In genomic region chr11:59142530-59143507, GRCh38 we compare ENCODE assay signal across 1 cellular context.
TF ChIP-seq lines count a peak whose summit lies in the region.

Gene FAM111A, plus strand, starts transcription at chr11:59142856. Its CDS starts 6,017 bp downstream, at chr11:59148873.

TF ChIP-seq in HEK293, 187 proteins besides CTCF, POLR2A, EP300 and RAD21 (continued from another document and continues in another):
- no peak for TF ChIP-seq MEIS1 (CRISPR knock-in tag; IDR thresholded peaks at IDR 0.05; ENCODE audit: borderline replicate concordance)
- TF ChIP-seq ZFP3 (tag by site-specific recombination; IDR thresholded peaks at IDR 0.05; ENCODE audit: low read depth): no peak
- no peak for TF ChIP-seq SETDB1 (IDR thresholded peaks at IDR 0.05; ENCODE audit: insufficient read length, low read length)
- no peak for TF ChIP-seq ZNF140 (tag by site-specific recombination; IDR thresholded peaks at IDR 0.05)
- TF ChIP-seq INSM2 (tag by site-specific recombination; IDR thresholded peaks at IDR 0.05): peak; percentile 78
- no peak for TF ChIP-seq ZNF148 (tag by site-specific recombination; IDR thresholded peaks at IDR 0.05; ENCODE audit: borderline replicate concordance)
- 0 out of 2 replicates have a peak, but pooled peaks have one; percentile 53 for TF ChIP-seq ZNF501 (tag by site-specific recombination; IDR thresholded peaks at IDR 0.05)
- no peak for TF ChIP-seq ZSCAN16 (tag by site-specific recombination; IDR thresholded peaks at IDR 0.05)
- TF ChIP-seq ZNF830 (tag by site-specific recombination; IDR thresholded peaks at IDR 0.05; ENCODE audit: low read depth): no peak
- peak; percentile 87 for TF ChIP-seq ZNF350 (tag by site-specific recombination; IDR thresholded peaks at IDR 0.05)
- no peak for TF ChIP-seq ZNF530 (tag by site-specific recombination; IDR thresholded peaks at IDR 0.05; ENCODE audit: low read depth)
- TF ChIP-seq ZNF335 (tag by site-specific recombination; conservative IDR thresholded peaks at IDR 0.05): peak; percentile 89
- TF ChIP-seq ZNF791 (tag by site-specific recombination; IDR thresholded peaks at IDR 0.05): no peak
- 0 out of 2 replicates have a peak, but pooled peaks have one; percentile 51 for TF ChIP-seq KLF10 (tag by site-specific recombination; IDR thresholded peaks at IDR 0.05)
- TF ChIP-seq ZNF488 (tag by site-specific recombination; IDR thresholded peaks at IDR 0.05): no peak
- TF ChIP-seq ZNF121 (tag by site-specific recombination; IDR thresholded peaks at IDR 0.05): no peak
- no peak for TF ChIP-seq ZNF843 (tag by site-specific recombination; IDR thresholded peaks at IDR 0.05)
- no peak for TF ChIP-seq SALL2 (tag by site-specific recombination; IDR thresholded peaks at IDR 0.05; ENCODE audit: borderline replicate concordance)
- TF ChIP-seq ZNF24 (tag by site-specific recombination; IDR thresholded peaks at IDR 0.05): no peak
- TF ChIP-seq ZBTB11 (tag by site-specific recombination; conservative IDR thresholded peaks at IDR 0.05; ENCODE audit: low read depth): peak; percentile 73
- 0 out of 2 replicates have a peak, but pooled peaks have one; percentile 22 for TF ChIP-seq REST (tag by site-specific recombination; IDR thresholded peaks at IDR 0.05)
- no peak for TF ChIP-seq PRDM4 (tag by site-specific recombination; IDR thresholded peaks at IDR 0.05)
- TF ChIP-seq ZSCAN23 (tag by site-specific recombination; IDR thresholded peaks at IDR 0.05): no peak
- TF ChIP-seq ZNF146 (tag by site-specific recombination; IDR thresholded peaks at IDR 0.05): no peak
- no peak for TF ChIP-seq ZNF324 (tag by site-specific recombination; IDR thresholded peaks at IDR 0.05)
- TF ChIP-seq ZNF362 (tag by site-specific recombination; IDR thresholded peaks at IDR 0.05): peak; percentile 80; the same call in 1 of the 2 replicates
- peak; percentile 80 for TF ChIP-seq ZNF677 (tag by site-specific recombination; IDR thresholded peaks at IDR 0.05)
- TF ChIP-seq ZNF184 (tag by site-specific recombination; IDR thresholded peaks at IDR 0.05): no peak
- TF ChIP-seq ZNF707 (tag by site-specific recombination; IDR thresholded peaks at IDR 0.05): no peak
- TF ChIP-seq ZFP37 (tag by site-specific recombination; IDR thresholded peaks at IDR 0.05): 0 out of 2 replicates have a peak, but pooled peaks have one; percentile 45
- no peak for TF ChIP-seq ATF2 (tag by site-specific recombination; IDR thresholded peaks at IDR 0.05; ENCODE audit: low read depth)
- TF ChIP-seq ZNF777 (tag by site-specific recombination; IDR thresholded peaks at IDR 0.05; ENCODE audit: borderline replicate concordance): no peak
- TF ChIP-seq ZNF610 (tag by site-specific recombination; IDR thresholded peaks at IDR 0.05; ENCODE audit: borderline replicate concordance): no peak
- TF ChIP-seq HOXD13 (CRISPR knock-in tag; IDR thresholded peaks at IDR 0.05; ENCODE audit: borderline replicate concordance): no peak
- TF ChIP-seq TSHZ1 (tag by site-specific recombination; IDR thresholded peaks at IDR 0.05; ENCODE audit: borderline replicate concordance): no peak
- TF ChIP-seq ZFHX2 (tag by site-specific recombination; conservative IDR thresholded peaks at IDR 0.05): peak; percentile 91
- TF ChIP-seq PRDM1 (tag by site-specific recombination; IDR thresholded peaks at IDR 0.05): peak; percentile 94
- peak; percentile 63 for TF ChIP-seq ZNF2 (tag by site-specific recombination; IDR thresholded peaks at IDR 0.05)
- TF ChIP-seq KLF1 (tag by site-specific recombination; IDR thresholded peaks at IDR 0.05): no peak
- no peak for TF ChIP-seq ZNF133 (tag by site-specific recombination; IDR thresholded peaks at IDR 0.05)
- TF ChIP-seq ZNF366 (tag by site-specific recombination; conservative IDR thresholded peaks at IDR 0.05): 0 out of 2 replicates have a peak, but pooled peaks have one; percentile 28
